In the genomic region with DNA sequence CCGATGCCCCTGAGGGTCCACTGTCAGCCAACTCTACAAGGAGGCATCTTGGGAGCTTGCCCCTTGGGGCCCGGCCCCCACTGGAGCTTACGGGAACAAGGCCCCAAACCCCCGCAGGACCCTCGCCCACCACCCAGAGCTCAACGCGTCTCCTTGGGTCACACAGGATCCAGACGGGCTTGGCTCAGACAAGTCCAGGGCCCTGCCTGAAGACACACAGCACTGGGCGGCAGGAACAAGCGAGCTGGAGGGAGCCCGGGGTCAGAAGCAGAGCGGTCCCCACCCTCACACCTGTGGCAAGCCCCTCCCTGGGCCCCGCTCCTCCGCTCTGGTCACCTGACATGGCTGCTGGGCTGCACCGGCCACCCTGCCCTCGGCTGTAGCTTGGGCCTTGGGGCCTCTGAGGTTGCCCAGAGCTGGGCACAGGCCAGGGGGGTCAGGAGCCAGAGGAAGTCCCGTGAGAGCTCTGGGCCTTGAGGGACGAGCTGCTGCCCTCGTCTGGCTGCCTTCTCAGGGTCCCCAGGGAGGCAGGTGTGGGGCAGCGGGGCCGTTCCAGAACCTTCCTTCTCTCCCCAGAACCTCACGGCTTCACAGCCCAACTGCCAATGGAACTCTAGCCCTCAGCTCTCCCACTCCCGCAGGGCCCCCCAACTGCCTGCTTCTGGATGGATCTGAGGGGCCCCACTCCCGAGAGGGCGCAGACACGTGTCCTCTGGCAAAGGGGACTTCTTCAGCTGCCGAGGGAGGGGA, we compare ENCODE assay signal across 10 cellular contexts. TPM values are rescaled to one million over a fixed set of nuclear protein-coding genes. Genes with fewer than 3 reads are reported as not detected.
"Had no signal": no experiment of that assay in that cellular context is flagged by ENCODE, and none has a peak within 500 bp of the region (broad histone marks: within the 10 kb centered on the region; RNA-seq: fewer than 3 reads in every experiment).

Gene CCDC154 (minus strand): TSS at position 577 of the 750 bp plus-strand sequence. CDS start 234 bp downstream, at position 343.

- ATAC-seq: activated CD8-positive, alpha-beta memory T cell treated with anti-CD3 and anti-CD28 coated beads, Interleukin-2, amount 10 ng/mL, durations not matched to agents 7 days and 5 days; activated naive CD4-positive, alpha-beta T cell treated with anti-CD3 and anti-CD28 coated beads, Interleukin-2, amount 50 U/mL, for 72 hours had no signal

- H3K9me3 Mint-ChIP-seq: activated naive CD4-positive, alpha-beta T cell treated with anti-CD3 and anti-CD28 coated beads, Interleukin-2, amount 50 U/mL, for 72 hours had no signal

- H3K4me1 Mint-ChIP-seq: activated CD8-positive, alpha-beta memory T cell treated with anti-CD3 and anti-CD28 coated beads, Interleukin-2, amount 10 ng/mL, durations not matched to agents 7 days and 5 days had no signal

- DNase-seq: activated CD4-positive, alpha-beta T cell treated with anti-CD3 and anti-CD28 coated beads for 1 hour; activated CD4-positive, alpha-beta T cell treated with anti-CD3 and anti-CD28 coated beads, Interleukin-2, amount 50 U/mL, for 4 hours; activated CD8-positive, alpha-beta memory T cell treated with anti-CD3 and anti-CD28 coated beads, Interleukin-2, amount 10 ng/mL, durations not matched to agents 7 days and 5 days; activated gamma-delta T cell; activated T-cell treated with anti-CD3 and anti-CD28 coated beads, Interleukin-2, amount 50 U/mL, for 48 hours; islet precursor cell; stimulated activated CD4-positive, alpha-beta T cell treated with anti-CD3 and anti-CD28 coated beads, Interleukin-1b, Interleukin-23, amount 100 ng/mL, for 48 hours; T1000 had no signal

- H3K27ac Mint-ChIP-seq: activated CD8-positive, alpha-beta memory T cell treated with anti-CD3 and anti-CD28 coated beads, Interleukin-2, amount 10 ng/mL, durations not matched to agents 7 days and 5 days; activated naive CD4-positive, alpha-beta T cell treated with anti-CD3 and anti-CD28 coated beads, Interleukin-2, amount 50 U/mL, for 72 hours had no signal

- H3K27me3 Mint-ChIP-seq: activated CD8-positive, alpha-beta memory T cell treated with anti-CD3 and anti-CD28 coated beads, Interleukin-2, amount 10 ng/mL, durations not matched to agents 7 days and 5 days had no signal

- H3K36me3 Mint-ChIP-seq: activated CD8-positive, alpha-beta memory T cell treated with anti-CD3 and anti-CD28 coated beads, Interleukin-2, amount 10 ng/mL, durations not matched to agents 7 days and 5 days; activated naive CD4-positive, alpha-beta T cell treated with anti-CD3 and anti-CD28 coated beads, Interleukin-2, amount 50 U/mL, for 72 hours had no signal

- H3K4me3 Mint-ChIP-seq: activated CD8-positive, alpha-beta memory T cell treated with anti-CD3 and anti-CD28 coated beads, Interleukin-2, amount 10 ng/mL, durations not matched to agents 7 days and 5 days had no signal

RNA-seq across cellular contexts. Expression of gene CCDC154, which starts in this region (rescaled TPM):
- total RNA-seq: vagina had no signal
